Comparison of ENCODE assay signal across 8 cellular contexts in genomic region chr16:67967956-67968439, GRCh38. TPM values are rescaled to one million over a fixed set of nuclear protein-coding genes. Genes with fewer than 3 reads are reported as not detected.
DNase-seq lines count a peak whose midpoint lies in the region; ATAC-seq, FAIRE-seq and TF ChIP-seq lines count a peak whose summit lies in the region.

No MANE protein-coding gene starts in this region.

- peak in 1 of 3 donors; percentile 21 for DNase-seq in CD4-positive, CD25-positive, alpha-beta regulatory T cell
- DNase-seq in endothelial cell (ENCODE audit: low spot score) (no peak), urothelium cell line (ENCODE audit: low spot score) (peak; percentile 58), SW 1271 (lab: John Stamatoyannopoulos, UW) (no peak)

- H3K9me3 ChIP-seq in CD4-positive, CD25-positive, alpha-beta regulatory T cell (ENCODE audit: control insufficient read depth in 2 of 2, low read length in 2 of 2): no peaks in the 10 kb centered on the region
- H3K9me3 ChIP-seq in mucosa of rectum (ENCODE audit: control insufficient read depth in 2 of 2, low read length in 2 of 2): no peaks in the 10 kb centered on the region

- peaks cover 5% of the 10 kb centered on the region for H3K27me3 Mint-ChIP-seq in CD4-positive, CD25-positive, alpha-beta regulatory T cell
- H3K27me3 Mint-ChIP-seq in endothelial cell (ENCODE audit: unreplicated experiment): peaks cover 25% of the 10 kb centered on the region

- peak overlapping the region; percentile 34 to 77 for H3K9ac ChIP-seq in mucosa of rectum (ENCODE audit: low read depth in 1 of 2, low read length in 2 of 2)

- no peak for FAIRE-seq in urothelium cell line (lab: Jason Lieb, UNC)

- peaks cover 2% of the 10 kb centered on the region for H3K36me3 ChIP-seq in CD4-positive, CD25-positive, alpha-beta regulatory T cell (ENCODE audit: control insufficient read depth, insufficient read depth, low read length)
- H3K36me3 ChIP-seq in mucosa of rectum (ENCODE audit: control insufficient read depth in 2 of 2, insufficient read depth in 2 of 2, low read length in 2 of 2): no peaks in the 10 kb centered on the region

- peak overlapping the region; percentile 7 to 99 (median 91) for H3K27ac Mint-ChIP-seq in CD4-positive, CD25-positive, alpha-beta regulatory T cell
- peak overlapping the region; percentile 78 for H3K27ac Mint-ChIP-seq in endothelial cell (ENCODE audit: unreplicated experiment)

- TF ChIP-seq CTCF in WI38 (IDR thresholded peaks at IDR 0.05; ENCODE audit: low read depth, low read length) (no peak), endothelial cell (IDR thresholded peaks at IDR 0.05; ENCODE audit: unreplicated experiment) (no peak)

- no peaks in the 10 kb centered on the region for H3K9me3 Mint-ChIP-seq in CD4-positive, CD25-positive, alpha-beta regulatory T cell
- no peaks in the 10 kb centered on the region for H3K9me3 Mint-ChIP-seq in endothelial cell (ENCODE audit: unreplicated experiment)

- H3K4me3 ChIP-seq in CD4-positive, CD25-positive, alpha-beta regulatory T cell (ENCODE audit: low read depth, low read length): peak overlapping the region; percentile 72
- H3K4me3 ChIP-seq in WI38 (ENCODE audit: low read depth, low read length) (peak overlapping the region; percentile 99), mucosa of rectum (ENCODE audit: low read length in 2 of 2) (peak overlapping the region; percentile 64 to 74)

- peak overlapping the region; percentile 90 to 98 (median 96) for H3K4me3 Mint-ChIP-seq in CD4-positive, CD25-positive, alpha-beta regulatory T cell
- peak overlapping the region; percentile 99 for H3K4me3 Mint-ChIP-seq in endothelial cell (ENCODE audit: unreplicated experiment)

- peak in 1 of 2 donors; percentile 12 for ATAC-seq in CD4-positive, CD25-positive, alpha-beta regulatory T cell (ENCODE audit: low read depth in 2 of 2)
- peak; percentile 26 for ATAC-seq in GM19463 (IDR thresholded peaks at IDR 0.05; ENCODE audit: unreplicated experiment)
- ATAC-seq in HG03520 (IDR thresholded peaks at IDR 0.05; ENCODE audit: unreplicated experiment): peak; percentile 17

- peaks cover 5 to 40% (median 29%) of the 10 kb centered on the region in 4 donors for H3K4me1 Mint-ChIP-seq in CD4-positive, CD25-positive, alpha-beta regulatory T cell
- peaks cover 22% of the 10 kb centered on the region for H3K4me1 Mint-ChIP-seq in endothelial cell (ENCODE audit: unreplicated experiment)

- peaks cover 24% of the 10 kb centered on the region for H3K4me1 ChIP-seq in CD4-positive, CD25-positive, alpha-beta regulatory T cell (ENCODE audit: control insufficient read depth, insufficient read depth, low read length, poor library complexity, severe bottlenecking)
- H3K4me1 ChIP-seq in mucosa of rectum (ENCODE audit: control insufficient read depth in 2 of 2, insufficient read depth in 2 of 2, low read length in 2 of 2): peaks cover 11 to 24% of the 10 kb centered on the region in 2 donors

- peaks cover 1% of the 10 kb centered on the region for H3K36me3 Mint-ChIP-seq in CD4-positive, CD25-positive, alpha-beta regulatory T cell
- peaks cover 13% of the 10 kb centered on the region for H3K36me3 Mint-ChIP-seq in endothelial cell (ENCODE audit: low read depth, unreplicated experiment)

- no peaks in the 10 kb centered on the region for H3K27me3 ChIP-seq in CD4-positive, CD25-positive, alpha-beta regulatory T cell (ENCODE audit: control insufficient read depth, insufficient read depth, low read length)
- peaks cover 2 to 4% of the 10 kb centered on the region in 2 donors for H3K27me3 ChIP-seq in mucosa of rectum (ENCODE audit: control insufficient read depth in 2 of 2, insufficient read depth in 2 of 2, low read length in 2 of 2)

- H3K27ac ChIP-seq in CD4-positive, CD25-positive, alpha-beta regulatory T cell (ENCODE audit: insufficient read depth, low read length, poor library complexity, severe bottlenecking): peak overlapping the region; percentile 51
- peak overlapping the region; percentile 82 to 89 for H3K27ac ChIP-seq in mucosa of rectum (ENCODE audit: low read depth in 2 of 2, low read length in 2 of 2)

RNA-seq across cellular contexts. Expression of gene SLC12A4, which starts 0.4 kb away (rescaled TPM):
- total RNA-seq in CD4-positive, CD25-positive, alpha-beta regulatory T cell: 30.4 TPM
- polyA plus RNA-seq in CD4-positive, CD25-positive, alpha-beta regulatory T cell: 1 to 10 TPM; 5.0 to 6.4 (median 5.8) TPM
- total RNA-seq in endothelial cell (ENCODE audit: unreplicated experiment): 44.2 TPM

RNA-seq across cellular contexts. Expression of gene DPEP3, which starts 12.3 kb away (rescaled TPM):
- total RNA-seq in CD4-positive, CD25-positive, alpha-beta regulatory T cell: 0.44 TPM
- polyA plus RNA-seq in CD4-positive, CD25-positive, alpha-beta regulatory T cell: under 1 TPM in 1 of 4 donors, not detected in 3; 0.19 TPM
- not detected for total RNA-seq in endothelial cell (ENCODE audit: unreplicated experiment)

RNA-seq across cellular contexts. Expression of gene LCAT, which starts 24.1 kb away (rescaled TPM):
- 11.0 TPM for total RNA-seq in CD4-positive, CD25-positive, alpha-beta regulatory T cell
- under 1 TPM; 0.25 to 0.77 (median 0.59) TPM for polyA plus RNA-seq in CD4-positive, CD25-positive, alpha-beta regulatory T cell
- total RNA-seq in endothelial cell (ENCODE audit: unreplicated experiment): 17.0 TPM

RNA-seq across cellular contexts. Expression of gene DPEP2, which starts 31.3 kb away (rescaled TPM):
- total RNA-seq in CD4-positive, CD25-positive, alpha-beta regulatory T cell: 52.4 TPM
- 10 to 100 TPM; 52.2 to 70.0 (median 63.4) TPM for polyA plus RNA-seq in CD4-positive, CD25-positive, alpha-beta regulatory T cell
- total RNA-seq in endothelial cell (ENCODE audit: unreplicated experiment): 1.0 TPM

RNA-seq across cellular contexts. Expression of gene PSMB10, which starts 31.3 kb away (rescaled TPM):
- 136 TPM for total RNA-seq in CD4-positive, CD25-positive, alpha-beta regulatory T cell
- 100 to 1,000 TPM; 478 to 673 (median 596) TPM for polyA plus RNA-seq in CD4-positive, CD25-positive, alpha-beta regulatory T cell
- 15.3 TPM for total RNA-seq in endothelial cell (ENCODE audit: unreplicated experiment)
